Comparison of ENCODE assay signal across 11 cellular contexts in the genomic region with DNA sequence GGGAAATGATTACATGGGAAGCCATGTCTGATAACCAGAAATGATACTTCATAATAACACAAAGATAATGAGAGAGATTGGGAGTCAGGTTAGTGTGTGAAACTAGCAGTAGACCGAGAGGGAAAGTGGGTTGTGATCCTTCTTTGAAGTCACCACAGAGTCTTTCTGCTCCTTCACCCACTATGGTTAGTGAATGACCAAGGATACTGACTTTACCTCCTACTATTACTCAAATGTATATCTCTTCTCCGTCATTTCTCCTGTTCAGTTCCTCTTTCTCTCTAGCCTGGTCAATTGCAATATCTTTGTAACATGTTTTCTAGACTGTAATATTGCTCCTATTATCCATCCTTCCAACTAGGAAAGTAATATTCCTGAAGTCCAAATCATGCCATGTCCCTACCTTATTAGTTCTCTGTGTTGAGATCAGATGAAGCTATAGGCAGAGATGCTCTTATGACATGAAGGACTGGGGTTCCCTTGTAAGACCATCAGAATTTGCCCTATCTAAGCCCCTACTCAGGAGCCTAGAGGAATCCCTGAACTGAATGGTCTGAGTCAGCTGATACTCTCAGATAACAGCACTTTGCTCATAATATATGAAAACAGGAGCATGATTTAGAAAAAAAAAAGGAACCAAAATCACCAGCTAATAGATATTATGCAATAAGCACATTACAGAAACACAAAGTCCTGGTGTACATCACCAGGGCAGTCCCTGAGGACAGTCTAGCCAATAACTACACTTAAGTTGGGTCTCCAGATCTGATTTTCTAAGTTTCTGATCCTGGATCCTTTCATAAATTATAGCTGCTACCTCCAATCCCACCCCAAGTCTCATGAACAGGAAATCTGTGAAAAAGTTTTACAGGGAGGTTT.
DNase-seq lines count a peak whose midpoint lies in the region; ATAC-seq and TF ChIP-seq lines count a peak whose summit lies in the region.
"Had no signal": no experiment of that assay in that cellular context is flagged by ENCODE, and none has a peak within 500 bp of the region (broad histone marks: within the 10 kb centered on the region; RNA-seq: fewer than 3 reads in every experiment).

No MANE protein-coding gene starts in this region.

- TF ChIP-seq POLR2A in ovary (IDR thresholded peaks at IDR 0.05): no peak

- no peak for TF ChIP-seq EP300 in Ishikawa (IDR thresholded peaks at IDR 0.05; ENCODE audit: borderline replicate concordance)
- TF ChIP-seq EP300 in ovary (IDR thresholded peaks at IDR 0.05): no peak

- H3K27me3 ChIP-seq in ovary: no peaks in the 10 kb centered on the region

- H3K4me3 ChIP-seq in ovary: no peak overlapping the region

- no peak overlapping the region for H3K27ac ChIP-seq in ovary
- H3K27ac ChIP-seq: KMS-11 had no signal

- no peaks in the 10 kb centered on the region for H3K9me3 ChIP-seq in ovary

- no peaks in the 10 kb centered on the region for H3K4me1 ChIP-seq in ovary (ENCODE audit: insufficient read depth)

- DNase-seq in AML-193 (lab: John Stamatoyannopoulos, UW) (peak; percentile 25 to 45), T-helper 1 cell (no peak), NCI-H748 (lab: John Stamatoyannopoulos, UW; ENCODE audit: unreplicated experiment) (no peak), ovary (no peak)
- DNase-seq: activated naive CD4-positive, alpha-beta T cell treated with Interleukin-2 at 50 U/mL for 16 hours; nucleus accumbens had no signal

- H3K36me3 ChIP-seq in ovary: no peaks in the 10 kb centered on the region

- ATAC-seq in GM18909 (IDR thresholded peaks at IDR 0.05; ENCODE audit: poor library complexity, unreplicated experiment) (peak; percentile 83), HG02759 (IDR thresholded peaks at IDR 0.05; ENCODE audit: unreplicated experiment) (peak; percentile 88), GM21528 (IDR thresholded peaks at IDR 0.05; ENCODE audit: low FRiP score, unreplicated experiment) (no peak)

- no peak for TF ChIP-seq CTCF in ovary (IDR thresholded peaks at IDR 0.05)

- TF ChIP-seq RAD21 in Ishikawa (IDR thresholded peaks at IDR 0.05; ENCODE audit: low read depth): no peak

- intact Hi-C loops in ovary (cut with DNase I): loop anchor here in 3 of 4 donors (10.0 kb wide), 4 partner anchors 89 to 689 kb away; no protein-coding TSS in a partner anchor

- WGBS in ovary, 3 donors: 94 to 99% (median 97%) methylated on average over 2 of the region's 2 CpGs

TF ChIP-seq in Ishikawa, 13 proteins besides CTCF, POLR2A, EP300 and RAD21:
- TF ChIP-seq CEBPB (IDR thresholded peaks at IDR 0.05): peak; percentile 48; the same call in 1 of the 2 replicates
- TF ChIP-seq, protein P1, sequence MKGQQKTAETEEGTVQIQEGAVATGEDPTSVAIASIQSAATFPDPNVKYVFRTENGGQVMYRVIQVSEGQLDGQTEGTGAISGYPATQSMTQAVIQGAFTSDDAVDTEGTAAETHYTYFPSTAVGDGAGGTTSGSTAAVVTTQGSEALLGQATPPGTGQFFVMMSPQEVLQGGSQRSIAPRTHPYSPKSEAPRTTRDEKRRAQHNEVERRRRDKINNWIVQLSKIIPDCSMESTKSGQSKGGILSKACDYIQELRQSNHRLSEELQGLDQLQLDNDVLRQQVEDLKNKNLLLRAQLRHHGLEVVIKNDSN (IDR thresholded peaks at IDR 0.05): no peak

Comparison
In these comparisons a context has a peak if more than half of its experiments do, and no peak if none do; other contexts are left out.
1. DNase-seq: peak in AML-193 (2 of 2); none in T-helper 1 cell (0 of 5), NCI-H748 (single experiment) and ovary (0 of 5).